In the genomic region with DNA sequence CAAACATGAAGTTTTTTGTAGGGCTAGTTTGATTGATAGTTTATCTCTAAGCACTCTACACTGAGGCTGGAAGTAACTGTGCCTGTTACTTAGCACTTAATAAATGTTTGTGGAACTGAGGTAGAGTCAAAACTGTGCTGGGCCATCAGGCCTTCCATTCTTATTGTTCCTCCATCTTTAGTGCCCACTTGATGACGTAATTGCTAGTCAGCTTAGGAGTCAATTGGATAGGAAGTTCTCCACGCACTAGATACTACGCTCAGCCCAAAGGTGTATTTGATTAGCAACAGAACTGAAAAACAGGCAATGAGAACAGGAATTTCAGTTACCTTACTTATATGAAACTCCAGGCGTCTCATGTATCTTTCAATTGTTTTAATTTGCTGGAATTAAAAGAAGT, we compare ENCODE assay signal across 19 cellular contexts.
"Had no signal": no experiment of that assay in that cellular context is flagged by ENCODE, and none has a peak within 500 bp of the region (broad histone marks: within the 10 kb centered on the region; RNA-seq: fewer than 3 reads in every experiment).

No MANE protein-coding gene starts in this region.

- H3K9me3 ChIP-seq: prostate gland, SJSA1, spleen, upper lobe of left lung had no signal

- H3K9me3 Mint-ChIP-seq: nephron had no signal

- H3K27me3 ChIP-seq: brain microvascular endothelial cell, SJSA1, spleen, upper lobe of left lung had no signal

- H3K4me1 ChIP-seq: prostate gland, SJSA1, upper lobe of left lung had no signal

- H3K27ac Mint-ChIP-seq: nephron had no signal

- DNase-seq: activated CD4-positive, alpha-beta T cell treated with anti-CD3 and anti-CD28 coated beads for 48 hours; activated effector memory CD4-positive, alpha-beta T cell treated with Interleukin-2 at 50 U/mL for 16 hours; activated T-cell treated with anti-CD3 and anti-CD28 coated beads for 4 hours; amniotic stem cell; brain microvascular endothelial cell; cerebellar nuclear complex; hypothalamus; left colon; spleen; stimulated activated CD4-positive, alpha-beta T cell treated with anti-CD3 and anti-CD28 coated beads, Interleukin-1b, Interleukin-23, amount 100 ng/mL, for 48 hours; stimulated activated naive CD4-positive, alpha-beta T cell treated with Interleukin-2 at 50 U/mL for 16 hours; upper lobe of left lung had no signal

- H3K4me3 Mint-ChIP-seq: nephron had no signal

- H3K4me3 ChIP-seq: lung, prostate gland, SJSA1, spleen, upper lobe of left lung had no signal

- H3K36me3 ChIP-seq: brain microvascular endothelial cell, prostate gland, SJSA1 had no signal

- ATAC-seq: esophagus mucosa, left colon, sciatic nerve had no signal

- H3K27ac ChIP-seq: brain microvascular endothelial cell, prostate gland, SJSA1, upper lobe of left lung, VCaP had no signal
